21 cellular contexts compared by ENCODE assay signal in the genomic region with DNA sequence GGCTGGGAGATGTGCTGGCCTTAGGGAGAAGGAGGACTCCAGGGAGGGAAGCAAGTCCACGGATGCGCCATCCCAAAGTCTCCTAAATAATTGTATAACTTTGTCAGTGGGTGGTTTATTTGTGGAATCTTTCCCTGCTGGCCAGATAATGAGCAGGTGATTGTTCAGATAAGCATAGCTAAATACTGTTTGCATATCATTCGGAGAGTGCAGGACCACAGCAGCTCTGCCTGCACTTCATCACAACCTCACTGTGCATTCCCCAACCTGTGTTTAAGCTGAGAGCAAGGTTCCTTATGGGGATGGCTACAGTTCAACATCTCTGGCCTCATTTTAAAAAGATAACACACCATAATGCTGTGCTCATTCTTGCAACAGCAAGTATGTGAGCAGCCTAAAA.
"Had no signal": no experiment of that assay in that cellular context is flagged by ENCODE, and none has a peak within 500 bp of the region (broad histone marks: within the 10 kb centered on the region; RNA-seq: fewer than 3 reads in every experiment).

No MANE protein-coding gene starts in this region.

- H2AFZ ChIP-seq: parathyroid adenoma had no signal

- H3K9me3 ChIP-seq: heart left ventricle, psoas muscle, spleen, tibial artery, upper lobe of left lung had no signal

- H3K27ac ChIP-seq: coronary artery, heart left ventricle, parathyroid adenoma, psoas muscle, spleen, tibial artery, upper lobe of left lung had no signal

- ATAC-seq: heart left ventricle; naive thymus-derived CD4-positive, alpha-beta T cell; psoas muscle; sciatic nerve; stimulated activated memory B cell treated with anti-CD40 and anti-IgM and Interleukin-4, amounts not matched to agents 10 μg/mL and 1 μg/mL and 100 μg/mL, for 72 hours had no signal

- H3K79me2 ChIP-seq: parathyroid adenoma had no signal

- H3K36me3 Mint-ChIP-seq: naive thymus-derived CD4-positive, alpha-beta T cell; stimulated activated memory B cell treated with anti-CD40 and anti-IgM and Interleukin-4, amounts not matched to agents 10 μg/mL and 1 μg/mL and 100 μg/mL, for 72 hours had no signal

- H3K4me3 Mint-ChIP-seq: endodermal cell; naive thymus-derived CD4-positive, alpha-beta T cell; nephron progenitor cell; stimulated activated memory B cell treated with anti-CD40 and anti-IgM and Interleukin-4, amounts not matched to agents 10 μg/mL and 1 μg/mL and 100 μg/mL, for 72 hours; stimulated activated naive CD8-positive, alpha-beta T cell treated with anti-CD3 and anti-CD28 coated beads, Interleukin-15, Interleukin-2, amounts not matched to agents 100 ng/mL and 50 ng/mL, for 24 hours had no signal

- H3K27ac Mint-ChIP-seq: endodermal cell; naive thymus-derived CD4-positive, alpha-beta T cell; nephron progenitor cell; stimulated activated memory B cell treated with anti-CD40 and anti-IgM and Interleukin-4, amounts not matched to agents 10 μg/mL and 1 μg/mL and 100 μg/mL, for 72 hours; stimulated activated naive CD8-positive, alpha-beta T cell treated with anti-CD3 and anti-CD28 coated beads, Interleukin-15, Interleukin-2, amounts not matched to agents 100 ng/mL and 50 ng/mL, for 24 hours had no signal

- H3K4me3 ChIP-seq: coronary artery, heart left ventricle, psoas muscle, spleen, tibial artery, upper lobe of left lung had no signal

- H3K9me3 Mint-ChIP-seq: endodermal cell; naive thymus-derived CD4-positive, alpha-beta T cell; nephron progenitor cell; stimulated activated memory B cell treated with anti-CD40 and anti-IgM and Interleukin-4, amounts not matched to agents 10 μg/mL and 1 μg/mL and 100 μg/mL, for 72 hours; stimulated activated naive CD8-positive, alpha-beta T cell treated with anti-CD3 and anti-CD28 coated beads, Interleukin-15, Interleukin-2, amounts not matched to agents 100 ng/mL and 50 ng/mL, for 24 hours had no signal

- H3K36me3 ChIP-seq: heart left ventricle, spleen, tibial artery, upper lobe of left lung had no signal

- H3K4me1 ChIP-seq: heart left ventricle, parathyroid adenoma, psoas muscle, spleen, upper lobe of left lung had no signal

- H3K4me1 Mint-ChIP-seq: naive thymus-derived CD4-positive, alpha-beta T cell; stimulated activated memory B cell treated with anti-CD40 and anti-IgM and Interleukin-4, amounts not matched to agents 10 μg/mL and 1 μg/mL and 100 μg/mL, for 72 hours had no signal

- DNase-seq: effector CD4-positive, alpha-beta T cell; endodermal cell; heart left ventricle; hippocampal formation; kidney glomerular epithelial cell; mammary epithelial cell; naive thymus-derived CD4-positive, alpha-beta T cell; nephron progenitor cell; psoas muscle; retina; spleen; stimulated activated CD4-positive, alpha-beta T cell treated with anti-CD3 and anti-CD28 coated beads, Interleukin-15, amount 100 ng/mL, for 24 hours; stimulated activated CD4-positive, alpha-beta T cell treated with anti-CD3 and anti-CD28 coated beads, Interleukin-1b, Interleukin-23, amount 100 ng/mL, for 48 hours; stimulated activated CD4-positive, alpha-beta T cell treated with anti-CD3 and anti-CD28 coated beads, Interleukin-4, amount 100 ng/mL, for 24 hours; tibial artery; upper lobe of left lung had no signal

- H3K27me3 ChIP-seq: tibial artery, upper lobe of left lung had no signal
